Comparison of ENCODE assay signal across 22 cellular contexts in the genomic region with DNA sequence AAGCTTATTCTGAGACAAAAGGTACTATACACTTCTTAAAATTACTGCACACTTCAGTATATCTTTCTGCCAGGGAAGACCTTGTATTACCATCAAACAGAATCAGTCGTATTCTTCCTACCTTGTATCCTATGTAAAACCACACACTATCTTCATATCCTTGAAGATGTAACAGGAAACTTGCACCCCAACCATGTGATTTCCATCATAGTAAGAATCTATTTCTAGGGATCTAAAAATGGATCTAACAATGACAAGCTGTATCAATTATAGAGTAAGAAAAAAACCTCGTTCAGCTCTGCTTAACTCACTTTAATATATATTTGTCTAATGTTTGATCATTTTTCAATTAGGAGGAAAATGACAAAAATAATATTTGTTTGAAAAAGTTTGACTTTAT.
"Had no signal": no experiment of that assay in that cellular context is flagged by ENCODE, and none has a peak within 500 bp of the region (broad histone marks: within the 10 kb centered on the region; RNA-seq: fewer than 3 reads in every experiment).

No MANE protein-coding gene starts in this region.

- H3K9ac ChIP-seq: parathyroid adenoma had no signal

- DNase-seq: effector CD4-positive, alpha-beta T cell; endodermal cell; erythroblast; foreskin keratinocyte; head of caudate nucleus; hippocampal formation; kidney glomerular epithelial cell; mucosa of descending colon; naive B cell; retina; right lobe of liver; stimulated activated CD4-positive, alpha-beta T cell treated with anti-CD3 and anti-CD28 coated beads, Interleukin-2, amount 100 ng/mL, for 24 hours; stimulated activated naive CD8-positive, alpha-beta T cell treated with anti-CD3 and anti-CD28 coated beads, Interleukin-15, Interleukin-2, amounts not matched to agents 100 U/mL and 50 U/mL, for 24 hours; tibial artery; upper lobe of left lung; uterus had no signal

- H3K9me3 Mint-ChIP-seq: endodermal cell; naive B cell; stimulated activated effector memory CD8-positive, alpha-beta T cell treated with anti-CD3 and anti-CD28 coated beads, Interleukin-12 subunit alpha, Interleukin-12 subunit beta, amount 100 ng/mL, for 72 hours had no signal

- H3K36me3 Mint-ChIP-seq: naive B cell; stimulated activated effector memory CD8-positive, alpha-beta T cell treated with anti-CD3 and anti-CD28 coated beads, Interleukin-12 subunit alpha, Interleukin-12 subunit beta, amount 100 ng/mL, for 72 hours had no signal

- ATAC-seq: foreskin keratinocyte; right lobe of liver; stimulated activated effector memory CD8-positive, alpha-beta T cell treated with anti-CD3 and anti-CD28 coated beads, Interleukin-12 subunit alpha, Interleukin-12 subunit beta, amount 100 ng/mL, for 72 hours; stimulated activated naive CD8-positive, alpha-beta T cell treated with anti-CD3 and anti-CD28 coated beads, Interleukin-15, Interleukin-2, amounts not matched to agents 100 U/mL and 50 U/mL, for 24 hours had no signal

- H2AFZ ChIP-seq: parathyroid adenoma had no signal

- H3K4me1 Mint-ChIP-seq: naive B cell; stimulated activated effector memory CD8-positive, alpha-beta T cell treated with anti-CD3 and anti-CD28 coated beads, Interleukin-12 subunit alpha, Interleukin-12 subunit beta, amount 100 ng/mL, for 72 hours had no signal

- H3K4me3 Mint-ChIP-seq: endodermal cell; naive B cell; stimulated activated effector memory CD8-positive, alpha-beta T cell treated with anti-CD3 and anti-CD28 coated beads, Interleukin-12 subunit alpha, Interleukin-12 subunit beta, amount 100 ng/mL, for 72 hours had no signal

- H3K36me3 ChIP-seq: prostate gland, right lobe of liver, tibial artery, upper lobe of left lung, uterus had no signal

- FAIRE-seq: endothelial cell of umbilical vein had no signal

- H3K4me1 ChIP-seq: foreskin keratinocyte, parathyroid adenoma, prostate gland, right lobe of liver, tibial artery, upper lobe of left lung, uterus had no signal

- H3K27ac Mint-ChIP-seq: endodermal cell; naive B cell; stimulated activated effector memory CD8-positive, alpha-beta T cell treated with anti-CD3 and anti-CD28 coated beads, Interleukin-12 subunit alpha, Interleukin-12 subunit beta, amount 100 ng/mL, for 72 hours had no signal

- H3K4me3 ChIP-seq: coronary artery, mucosa of descending colon, prostate gland, right lobe of liver, skin epidermis, tibial artery, upper lobe of left lung, uterus had no signal

- H3K27ac ChIP-seq: coronary artery, foreskin keratinocyte, parathyroid adenoma, prostate gland, right lobe of liver, skin epidermis, tibial artery, upper lobe of left lung, uterus had no signal

- H3K9me3 ChIP-seq: mucosa of descending colon, prostate gland, right lobe of liver, tibial artery, upper lobe of left lung, uterus had no signal

- H3K27me3 ChIP-seq: foreskin keratinocyte, right lobe of liver, tibial artery, upper lobe of left lung, uterus had no signal
